Comparison of ENCODE assay signal across 35 cellular contexts in genomic region chr3:33678073-33678472, GRCh38.
"Had no signal": no experiment of that assay in that cellular context is flagged by ENCODE, and none has a peak within 500 bp of the region (broad histone marks: within the 10 kb centered on the region; RNA-seq: fewer than 3 reads in every experiment).

No MANE protein-coding gene starts in this region.

- H3K36me3 ChIP-seq: MG63 had no signal

- DNase-seq: Karpas-422, Kasumi-1, MG63, MM.1S, MV-4-11, NCI-H1048, NCI-H1092, NCI-H1092 treated with DMSO at 0.1 percent for 48 hours, NCI-H1105, NCI-H1105 treated with DMSO at 0.1 percent for 48 hours, NCI-H1417, NCI-H1417 treated with DMSO at 0.1 percent for 48 hours, NCI-H1436, NCI-H1436 treated with DMSO at 0.1 percent for 48 hours, NCI-H146, NCI-H1694, NCI-H1694 treated with DMSO at 0.1 percent for 48 hours, NCI-H187, NCI-H187 treated with DMSO at 0.1 percent for 48 hours, NCI-H1930, NCI-H2029, NCI-H2029 treated with DMSO at 0.1 percent for 48 hours, NCI-H2081, NCI-H2081 treated with DMSO at 0.1 percent for 48 hours, NCI-H2107, NCI-H2171, NCI-H2171 treated with DMSO at 0.1 percent for 48 hours, NCI-H2227 treated with DMSO at 0.1 percent for 48 hours, NCI-H226, NCI-H345, NCI-H446, NCI-H446 treated with DMSO at 0.1 percent for 48 hours, NCI-H510A, NCI-H510A treated with DMSO at 0.1 percent for 48 hours, NCI-H524 had no signal

- H3K27me3 ChIP-seq: MG63 had no signal

- H3K4me3 ChIP-seq: MG63 had no signal

- H3K9me3 ChIP-seq: MG63 had no signal
